34 cellular contexts compared by ENCODE assay signal in genomic region chr6:23672737-23673136, GRCh38.
DNase-seq lines count a peak whose midpoint lies in the region; ATAC-seq, FAIRE-seq and TF ChIP-seq lines count a peak whose summit lies in the region.
"Had no signal": no experiment of that assay in that cellular context is flagged by ENCODE, and none has a peak within 500 bp of the region (broad histone marks: within the 10 kb centered on the region; RNA-seq: fewer than 3 reads in every experiment).

No MANE protein-coding gene starts in this region.

- no peaks in the 10 kb centered on the region for H3K36me3 ChIP-seq in HCT116 (ENCODE audit: control insufficient read depth in 1 of 2, insufficient read depth in 2 of 2, low read length in 2 of 2)
- no peaks in the 10 kb centered on the region for H3K36me3 ChIP-seq in HEK293 (ENCODE audit: control insufficient read depth in 2 of 2, insufficient read depth in 1 of 2, low read length in 2 of 2)
- no peaks in the 10 kb centered on the region for H3K36me3 ChIP-seq in bronchial epithelial cell (ENCODE audit: control insufficient read depth, insufficient read depth, low read length)
- H3K36me3 ChIP-seq in H1 (ENCODE audit: control insufficient read depth in 2 of 4, insufficient read depth in 4 of 4, low read length in 3 of 4), result no peaks in the 10 kb centered on the region; a peak in 1 of 8 replicates
- H3K36me3 ChIP-seq in MG63, result no peaks in the 10 kb centered on the region
- H3K36me3 ChIP-seq: BE2C; BLaER1; BLaER1 treated with 17β-estradiol and CSF1 and Interleukin-3, amounts not matched to agents 10 nM and 100 nM had no signal

- CTCF ChIA-PET in HCT116 (lab: Charles Lee), result no interaction called here
- CTCF ChIA-PET in HEK293 (lab: Yijun Ruan, JAX), result no interaction called here
- CTCF ChIA-PET in H1 (lab: Charles Lee; ENCODE audit: partially characterized antibody), result no interaction called here

- no peak overlapping the region for H3K14ac ChIP-seq in H1 (ENCODE audit: insufficient read length)

- no peak overlapping the region for H2AK5ac ChIP-seq in H1 (ENCODE audit: low read depth, low read length)

- no peak overlapping the region for H3K4me2 ChIP-seq in HCT116 (ENCODE audit: low read length)
- no peak overlapping the region for H3K4me2 ChIP-seq in H1 (ENCODE audit: insufficient read depth in 1 of 2, low read depth in 2 of 2, low read length in 2 of 2)
- H3K4me2 ChIP-seq: A549; BLaER1; BLaER1 treated with 17β-estradiol and CSF1 and Interleukin-3, amounts not matched to agents 10 nM and 100 nM had no signal

- no peaks in the 10 kb centered on the region for H4K20me1 ChIP-seq in HCT116 (ENCODE audit: insufficient read depth)
- no peaks in the 10 kb centered on the region for H4K20me1 ChIP-seq in H1 (replicated peaks in 1 of 2; ENCODE audit: control insufficient read depth in 1 of 2, insufficient read depth in 2 of 2, low read length in 2 of 2)
- H4K20me1 ChIP-seq: BLaER1; BLaER1 treated with 17β-estradiol and CSF1 and Interleukin-3, amounts not matched to agents 10 nM and 100 nM had no signal

- POLR2A ChIA-PET in HCT116 (lab: Charles Lee) (no interaction called here), HEK293 (lab: Yijun Ruan, JAX) (no interaction called here), H1 (lab: Charles Lee; ENCODE audit: partially characterized antibody) (no interaction called here)

- no peak overlapping the region for H4K5ac ChIP-seq in H1 (ENCODE audit: insufficient read length, low read depth, low read length)

- no peaks in the 10 kb centered on the region for H3K79me2 ChIP-seq in HCT116 (ENCODE audit: insufficient read depth, low read length)
- no peaks in the 10 kb centered on the region for H3K79me2 ChIP-seq in H1 (ENCODE audit: control insufficient read depth in 1 of 2, insufficient read depth in 2 of 2, low read length in 2 of 2)

- intact Hi-C loops in HCT116 (cut with micrococcal nuclease), result no loop called here

- H3K27ac ChIP-seq in HCT116 (ENCODE audit: low read depth, low read length), result no peak overlapping the region
- no peak overlapping the region for H3K27ac ChIP-seq in HEK293 (ENCODE audit: extremely low read depth, low read depth, low read length)
- H3K27ac ChIP-seq in H1 (ENCODE audit: low read depth, low read length), result no peak overlapping the region
- H3K27ac ChIP-seq: 22Rv1; A549; BLaER1; BLaER1 treated with 17β-estradiol and CSF1 and Interleukin-3, amounts not matched to agents 10 nM and 100 nM; C4-2B had no signal

- no peak for ATAC-seq in HCT116
- ATAC-seq: A549; CD8-positive, alpha-beta T cell had no signal

- no peak overlapping the region for H2BK20ac ChIP-seq in H1 (ENCODE audit: low read length)

- TF ChIP-seq POLR2A in HCT116 (IDR thresholded peaks at IDR 0.05; ENCODE audit: borderline replicate concordance, extremely low read depth, insufficient read depth, insufficient read length) (no peak), H1 (IDR thresholded peaks at IDR 0.05; ENCODE audit: control extremely low read depth in 1 of 2, low read depth in 2 of 2, low read length in 2 of 2) (no peak)

- H3K79me1 ChIP-seq in H1 (ENCODE audit: low read depth, low read length), result no peaks in the 10 kb centered on the region

- no TSS peak for BruUV-seq in HCT116 (replicated peaks; lab: Mats Ljungman, UMichigan)

- no peak overlapping the region for H2AFZ ChIP-seq in HCT116 (ENCODE audit: low read depth, low read length, poor library complexity, severe bottlenecking)
- H2AFZ ChIP-seq in H1 (ENCODE audit: low read length), result no peak overlapping the region

- H3K4me3 ChIP-seq in HCT116 (replicated peaks in 1 of 2; ENCODE audit: low read depth in 1 of 2, low read length in 2 of 2) (no peak overlapping the region), HEK293 (ENCODE audit: low read depth, low read length) (no peak overlapping the region), bronchial epithelial cell (ENCODE audit: low read depth, low read length) (no peak overlapping the region), H1 (ENCODE audit: extremely low read depth in 1 of 4, insufficient read depth in 2 of 4, low read depth in 3 of 4, low read length in 4 of 4) (no peak overlapping the region), MG63 (no peak overlapping the region)
- H3K4me3 ChIP-seq: A549; BLaER1; BLaER1 treated with 17β-estradiol and CSF1 and Interleukin-3, amounts not matched to agents 10 nM and 100 nM had no signal

- no peaks in the 10 kb centered on the region for H3K9me2 ChIP-seq in HCT116 (ENCODE audit: insufficient read depth)

- no peaks in the 10 kb centered on the region for H3K4me1 ChIP-seq in HCT116 (ENCODE audit: control insufficient read depth in 1 of 2, insufficient read depth in 2 of 2, low read length in 2 of 2)
- no peaks in the 10 kb centered on the region for H3K4me1 ChIP-seq in HEK293 (ENCODE audit: control insufficient read depth, insufficient read depth, low read length)
- no peaks in the 10 kb centered on the region for H3K4me1 ChIP-seq in H1 (replicated peaks in 1 of 4; ENCODE audit: control insufficient read depth in 3 of 4, insufficient read depth in 4 of 4, low read length in 3 of 4)
- H3K4me1 ChIP-seq: A549, BE2C, Caco-2 had no signal

- TF ChIP-seq CTCF in HCT116 (IDR thresholded peaks at IDR 0.05 in 2 of 3, conservative IDR thresholded peaks at IDR 0.05 in 1 of 3; ENCODE audit: borderline replicate concordance in 1 of 3, insufficient read depth in 1 of 3, low read depth in 2 of 3, low read length in 2 of 3) (no peak), HEK293 (tag by site-specific recombination; IDR thresholded peaks at IDR 0.05) (no peak), bronchial epithelial cell (IDR thresholded peaks at IDR 0.05; ENCODE audit: insufficient read depth, low read length, severe bottlenecking) (no peak), H1 (IDR thresholded peaks at IDR 0.05; ENCODE audit: control extremely low read depth in 1 of 3, insufficient read depth in 1 of 3, low read depth in 1 of 3, low read length in 3 of 3) (no peak)

- H2BK120ac ChIP-seq in H1 (replicated peaks; ENCODE audit: low read depth, low read length), result no peak overlapping the region

- FAIRE-seq in bronchial epithelial cell (lab: Jason Lieb, UNC), result peak; percentile 36
- no peak for FAIRE-seq in H1 (lab: Jason Lieb, UNC)
- FAIRE-seq: A204.1, A549, D721Med had no signal

- no peak overlapping the region for H3K4ac ChIP-seq in H1 (replicated peaks; ENCODE audit: insufficient read length, low read depth, low read length)

- no peak overlapping the region for H3K18ac ChIP-seq in H1 (ENCODE audit: extremely low read depth, low read length)

- H3K23me2 ChIP-seq in H1 (ENCODE audit: low read depth, low read length), result no peaks in the 10 kb centered on the region

- H3K9me3 ChIP-seq in HCT116 (ENCODE audit: control insufficient read depth in 1 of 2, insufficient read depth in 1 of 2, low read depth in 1 of 2, low read length in 2 of 2) (peaks cover 0 to 17% of the 10 kb centered on the region in 2 experiments; a peak in 2 of 4 replicates), HEK293 (ENCODE audit: control insufficient read depth, insufficient read depth, low read depth, low read length) (peaks cover 2% of the 10 kb centered on the region), H1 (ENCODE audit: insufficient read depth in 2 of 2, low read depth in 1 of 2, low read length in 1 of 2) (peaks cover 9 to 19% of the 10 kb centered on the region in 2 experiments), MG63 (no peaks in the 10 kb centered on the region)
- H3K9me3 ChIP-seq: BE2C, Caco-2 had no signal

- TF ChIP-seq RAD21 in HCT116 (IDR thresholded peaks at IDR 0.05; ENCODE audit: low read depth) (no peak), H1 (IDR thresholded peaks at IDR 0.05 in 1 of 2, conservative IDR thresholded peaks at IDR 0.05 in 1 of 2; ENCODE audit: low read depth in 2 of 2, low read length in 2 of 2) (no peak)

- RAD21 ChIA-PET in HCT116 (lab: Charles Lee; ENCODE audit: low non-redundant PET in 1 of 2, low total read pairs in 2 of 2, uncharacterized antibody in 2 of 2, unreplicated experiment in 2 of 2), result no interaction called here

- H2BK12ac ChIP-seq in H1 (ENCODE audit: low read depth, low read length), result no peak overlapping the region

- no peak overlapping the region for H4K91ac ChIP-seq in H1 (replicated peaks; ENCODE audit: insufficient read length, low read length)

- TF ChIP-seq EP300 in H1 (IDR thresholded peaks at IDR 0.05; ENCODE audit: borderline replicate concordance in 1 of 2, low read depth in 2 of 2, low read length in 2 of 2), result no peak

- H3K27me3 ChIP-seq in HCT116 (ENCODE audit: insufficient read depth, low read length), result no peaks in the 10 kb centered on the region
- H3K27me3 ChIP-seq in bronchial epithelial cell (ENCODE audit: control insufficient read depth, insufficient read depth, low read length), result no peaks in the 10 kb centered on the region
- no peaks in the 10 kb centered on the region for H3K27me3 ChIP-seq in H1 (replicated peaks in 1 of 4; ENCODE audit: control insufficient read depth in 3 of 4, extremely low read depth in 1 of 4, insufficient read depth in 3 of 4, low read length in 3 of 4)
- H3K27me3 ChIP-seq in MG63, result no peaks in the 10 kb centered on the region
- H3K27me3 ChIP-seq: BE2C; BLaER1; BLaER1 treated with 17β-estradiol and CSF1 and Interleukin-3, amounts not matched to agents 10 nM and 100 nM had no signal

- no peak overlapping the region for H3K9ac ChIP-seq in HCT116 (ENCODE audit: low read length)
- H3K9ac ChIP-seq in H1 (replicated peaks in 1 of 4; ENCODE audit: extremely low read depth in 1 of 4, low read depth in 3 of 4, low read length in 3 of 4), result no peak overlapping the region
- H3K9ac ChIP-seq: BLaER1; BLaER1 treated with 17β-estradiol and CSF1 and Interleukin-3, amounts not matched to agents 10 nM and 100 nM had no signal

- 87% methylated on average over 5 of the region's 5 CpGs; no CpG with 5 or more reads in 1 of the 2 experiments for whole genome bisulfite sequencing in H1 (ENCODE audit: extremely low coverage in 1 of 2, insufficient coverage in 1 of 2, insufficient read length in 1 of 2, insufficient replicate concordance in 2 of 2, low coverage in 1 of 2, low lambda C conversion rate in 2 of 2, missing lambda C conversion rate in 1 of 2), 2 experiments

- H3K56ac ChIP-seq in H1 (replicated peaks; ENCODE audit: insufficient read length, low read depth, low read length), result no peak overlapping the region

- H2BK5ac ChIP-seq in H1 (ENCODE audit: low read depth, low read length), result no peak overlapping the region

- H3K23ac ChIP-seq in H1 (ENCODE audit: insufficient read length), result no peak overlapping the region

- H2BK15ac ChIP-seq in H1 (ENCODE audit: low read length), result no peak overlapping the region

- DNase-seq in HCT116 (ENCODE audit: low read depth, low spot score), result no peak
- no peak for DNase-seq in bronchial epithelial cell (ENCODE audit: low read depth)
- no peak for DNase-seq in H1 (ENCODE audit: low read depth in 1 of 2, low spot score in 2 of 2)
- no peak for DNase-seq in DMS53 (lab: John Stamatoyannopoulos, UW)
- no peak for DNase-seq in NCI-H128 (lab: John Stamatoyannopoulos, UW; ENCODE audit: unreplicated experiment)
- no peak for DNase-seq in MG63
- DNase-seq in effector CD8-positive, alpha-beta T cell (lab: John Stamatoyannopoulos, UW), result no peak
- DNase-seq: 8988T; ACHN; AML-193; BE2C; C1 segment of cervical spinal cord; Caco-2; Calu3; CD4-positive, alpha-beta memory T cell; CD4-positive, alpha-beta T cell; CD4-positive, CD25-positive, alpha-beta regulatory T cell; CD8-positive, alpha-beta memory T cell; CD8-positive, alpha-beta T cell; COR-L47; DMS 273 treated with DMSO at 0.1 percent for 48 hours; DMS153; DMS79; DMS79 treated with DMSO at 0.1 percent for 48 hours; DND-41; EL had no signal

- no peak overlapping the region for H4K8ac ChIP-seq in H1 (ENCODE audit: extremely low read depth, insufficient read depth, low read length)
